ENCODE assay signal across 20 cellular contexts in the genomic region with DNA sequence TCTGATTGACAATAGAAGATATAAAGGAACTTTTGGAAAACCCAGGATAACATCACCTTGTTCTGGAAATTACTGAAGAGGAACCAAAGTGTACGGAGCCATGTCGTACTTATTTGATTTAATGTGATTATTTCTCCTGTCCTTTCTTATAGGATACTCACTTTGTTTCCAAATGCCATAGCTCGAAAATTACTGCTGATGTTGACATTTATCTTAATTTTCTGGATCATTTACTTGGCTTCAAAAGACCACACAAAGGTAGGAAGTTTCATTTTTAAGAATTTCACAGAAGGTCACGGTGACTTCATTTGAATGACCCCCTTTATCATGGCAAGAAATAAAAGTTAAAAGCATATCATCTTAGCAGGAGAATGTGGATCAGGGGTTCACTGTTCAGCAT. TPM values are rescaled to one million over a fixed set of nuclear protein-coding genes. Genes with fewer than 3 reads are reported as not detected.
A peak's percentile ranks its signal among the peaks of the same experiment; 100 is the strongest.
DNase-seq lines count a peak whose midpoint lies in the region; TF ChIP-seq lines count a peak whose summit lies in the region.
"Had no signal": no experiment of that assay in that cellular context is flagged by ENCODE, and none has a peak within 500 bp of the region (broad histone marks: within the 10 kb centered on the region; RNA-seq: fewer than 3 reads in every experiment).

No MANE protein-coding gene starts in this region.

- H3K4me1 ChIP-seq in colonic mucosa: no peaks in the 10 kb centered on the region
- peaks cover 16% of the 10 kb centered on the region for H3K4me1 ChIP-seq in vagina
- H3K4me1 ChIP-seq: Caco-2, HAP-1 had no signal

- peak overlapping the region; percentile 85 for H3K27ac ChIP-seq in colonic mucosa
- H3K27ac ChIP-seq in vagina: peak overlapping the region; percentile 33
- H3K27ac ChIP-seq: 22Rv1 had no signal

- no peak overlapping the region for H3K4me3 ChIP-seq in colonic mucosa
- H3K4me3 ChIP-seq in vagina: no peak overlapping the region
- H3K4me3 ChIP-seq: HAP-1 had no signal

- TF ChIP-seq POLR2A in vagina (IDR thresholded peaks at IDR 0.05): no peak

- intact Hi-C loops in colonic mucosa (cut with DNase I): no loop called here
- intact Hi-C loops in vagina (cut with DNase I): no loop called here

- no peaks in the 10 kb centered on the region for H3K9me3 ChIP-seq in colonic mucosa
- H3K9me3 ChIP-seq in vagina: no peaks in the 10 kb centered on the region
- H3K9me3 ChIP-seq: HAP-1 had no signal

- H3K9ac ChIP-seq in colonic mucosa (ENCODE audit: low read depth in 2 of 2, low read length in 2 of 2): peak overlapping the region in 1 of 2 donors; percentile 76

- DNase-seq in DMS79 (lab: John Stamatoyannopoulos, UW): peak; percentile 0
- no peak for DNase-seq in DMS79 treated with DMSO at 0.1 percent for 48 hours (lab: John Stamatoyannopoulos, UW)
- peak; percentile 8 for DNase-seq in NCI-H69 (lab: John Stamatoyannopoulos, UW)
- no peak for DNase-seq in colonic mucosa
- DNase-seq in vagina (ENCODE audit: extremely low spot score in 2 of 2): no peak
- DNase-seq in 8988T: no peak
- no peak for DNase-seq in germinal center (ENCODE audit: low spot score)
- no peak for DNase-seq in NCI-H1092 (lab: John Stamatoyannopoulos, UW)
- DNase-seq: C1 segment of cervical spinal cord; Caco-2; CD4-positive, CD25-positive, alpha-beta regulatory T cell; CD8-positive, alpha-beta T cell; DMS153; GF-D8; GOT3; HFFc6 had no signal

- H3K36me3 ChIP-seq in colonic mucosa (no peaks in the 10 kb centered on the region), vagina (no peaks in the 10 kb centered on the region)
- H3K36me3 ChIP-seq: HAP-1 had no signal

- no peak for TF ChIP-seq CTCF in colonic mucosa (IDR thresholded peaks at IDR 0.05)
- TF ChIP-seq CTCF in vagina (IDR thresholded peaks at IDR 0.05): no peak

- H3K27me3 ChIP-seq in colonic mucosa (no peaks in the 10 kb centered on the region), vagina (no peaks in the 10 kb centered on the region)

RNA-seq across cellular contexts. Expression of a gene that starts 1.2 kb away (rescaled TPM):
- total RNA-seq in colonic mucosa: 10 to 100 TPM; 22.2 to 33.8 TPM
- not detected for total RNA-seq in vagina
- total RNA-seq: A673; Caco-2; CD4-positive, CD25-positive, alpha-beta regulatory T cell; CD8-positive, alpha-beta T cell; Daoy; HFFc6 had no signal

Comparison
In these comparisons a context has a peak if more than half of its experiments do, and no peak if none do; other contexts are left out.
1. DNase-seq: peak in DMS79 (single experiment) and NCI-H69 (single experiment); none in DMS79 treated with DMSO at 0.1 percent for 48 hours (single experiment), colonic mucosa (single experiment), vagina (0 of 2), 8988T (single experiment), germinal center (single experiment) and NCI-H1092 (single experiment).
2. RNA of a gene that starts 1.2 kb away (total RNA-seq): 22.2 to 33.8 TPM in colonic mucosa; not detected in vagina (single experiment); every median in the first group is over 10 times any median in the second.